12 cellular contexts compared by ENCODE assay signal in the genomic region with DNA sequence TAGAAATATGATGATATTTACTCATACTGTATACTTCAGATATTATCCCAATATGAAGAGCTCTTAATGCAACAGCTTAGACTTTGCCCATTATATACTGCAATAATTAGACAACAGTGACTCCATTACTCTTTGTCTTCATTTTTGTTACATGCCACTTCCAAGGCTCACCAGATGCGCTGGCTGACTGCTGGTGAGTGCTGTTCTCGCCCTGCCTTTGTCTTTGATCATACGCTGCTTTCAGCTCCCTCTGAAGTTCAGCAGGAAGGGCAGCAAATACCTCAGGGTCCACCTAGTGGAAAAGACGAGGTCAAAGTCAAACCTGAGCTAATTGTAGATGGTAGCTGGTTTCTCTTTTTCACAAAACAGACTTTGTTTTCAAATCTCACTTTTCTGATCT.
DNase-seq lines count a peak whose midpoint lies in the region; ATAC-seq, FAIRE-seq and TF ChIP-seq lines count a peak whose summit lies in the region.
"Had no signal": no experiment of that assay in that cellular context is flagged by ENCODE, and none has a peak within 500 bp of the region (broad histone marks: within the 10 kb centered on the region; RNA-seq: fewer than 3 reads in every experiment).

No MANE protein-coding gene starts in this region.

- peaks cover 0 to 15% of the 10 kb centered on the region in 2 donors for H3K4me1 ChIP-seq in kidney (ENCODE audit: control insufficient read depth in 1 of 2, insufficient read depth in 1 of 2, low read depth in 1 of 2, low read length in 2 of 2)
- H3K4me1 ChIP-seq in BE2C, result no peaks in the 10 kb centered on the region
- H3K4me1 ChIP-seq: spleen had no signal

- ATAC-seq in natural killer cell, result no peak
- no peak for ATAC-seq in natural killer cell treated with Interleukin-12 subunit alpha and Interleukin-12 subunit beta and Interleukin-15 and Interleukin-18, amount 100 ng/mL, for 72 hours

- intact Hi-C loops in natural killer cell (cut with micrococcal nuclease) (no loop called here), kidney (cut with DNase I) (no loop called here)

- no peaks in the 10 kb centered on the region for H3K4me1 Mint-ChIP-seq in natural killer cell
- H3K4me1 Mint-ChIP-seq in natural killer cell treated with Interleukin-12 subunit alpha and Interleukin-12 subunit beta and Interleukin-15 and Interleukin-18, amount 100 ng/mL, for 72 hours (ENCODE audit: low read depth in 2 of 2), result peaks cover 0 to 4% of the 10 kb centered on the region in 2 donors

- TF ChIP-seq CTCF in natural killer cell (IDR thresholded peaks at IDR 0.05) (no peak), astrocyte of the cerebellum (IDR thresholded peaks at IDR 0.05; ENCODE audit: low read depth, low read length, missing control alignments) (peak; percentile 23), kidney (IDR thresholded peaks at IDR 0.05; ENCODE audit: borderline replicate concordance, extremely low read depth, insufficient read depth) (peak; percentile 19), BE2C (IDR thresholded peaks at IDR 0.05; ENCODE audit: low read depth, low read length) (no peak)

- FAIRE-seq in kidney (lab: Jason Lieb, UNC), result no peak
- FAIRE-seq: colon had no signal

- no peaks in the 10 kb centered on the region for H3K27me3 ChIP-seq in BE2C
- H3K27me3 ChIP-seq: spleen had no signal

- H3K36me3 ChIP-seq in kidney (ENCODE audit: control insufficient read depth in 1 of 2, insufficient read depth in 2 of 2, low read length in 2 of 2), result peaks cover 38 to 77% of the 10 kb centered on the region in 2 donors
- H3K36me3 ChIP-seq in BE2C, result peaks cover 33% of the 10 kb centered on the region

- no peak overlapping the region for H3K4me3 Mint-ChIP-seq in natural killer cell
- no peak overlapping the region for H3K4me3 Mint-ChIP-seq in natural killer cell treated with Interleukin-12 subunit alpha and Interleukin-12 subunit beta and Interleukin-15 and Interleukin-18, amount 100 ng/mL, for 72 hours
- H3K4me3 Mint-ChIP-seq: immature natural killer cell had no signal

- in situ Hi-C loops in astrocyte of the cerebellum (cut with HindIII; ENCODE audit: low sequenced_read_pairs), result no loop called here

- H3K9me3 ChIP-seq in kidney (ENCODE audit: control insufficient read depth in 1 of 2, low read length in 2 of 2) (no peaks in the 10 kb centered on the region), BE2C (no peaks in the 10 kb centered on the region)
- H3K9me3 ChIP-seq: spleen had no signal

- H3K36me3 Mint-ChIP-seq in natural killer cell, result peaks cover 26% of the 10 kb centered on the region
- peaks cover 37% of the 10 kb centered on the region for H3K36me3 Mint-ChIP-seq in natural killer cell treated with Interleukin-12 subunit alpha and Interleukin-12 subunit beta and Interleukin-15 and Interleukin-18, amount 100 ng/mL, for 72 hours

- H3K4me3 ChIP-seq in astrocyte of the cerebellum (ENCODE audit: low read depth, low read length), result no peak overlapping the region
- H3K4me3 ChIP-seq in kidney (ENCODE audit: low read length in 2 of 2), result peak overlapping the region in 1 of 2 donors; percentile 2
- H3K4me3 ChIP-seq in BE2C (ENCODE audit: low read depth, low read length), result no peak overlapping the region
- H3K4me3 ChIP-seq: spleen had no signal

- no peaks in the 10 kb centered on the region for H3K27me3 Mint-ChIP-seq in natural killer cell (ENCODE audit: low read depth in 2 of 2)
- H3K27me3 Mint-ChIP-seq in natural killer cell treated with Interleukin-12 subunit alpha and Interleukin-12 subunit beta and Interleukin-15 and Interleukin-18, amount 100 ng/mL, for 72 hours, result no peaks in the 10 kb centered on the region

- no peak overlapping the region for H3K9ac ChIP-seq in kidney (ENCODE audit: low read length in 2 of 2)

- H3K27ac Mint-ChIP-seq in natural killer cell, result peak overlapping the region; percentile 11 to 45
- H3K27ac Mint-ChIP-seq in natural killer cell treated with Interleukin-12 subunit alpha and Interleukin-12 subunit beta and Interleukin-15 and Interleukin-18, amount 100 ng/mL, for 72 hours, result no peak overlapping the region

- no peaks in the 10 kb centered on the region for H3K9me3 Mint-ChIP-seq in natural killer cell
- no peaks in the 10 kb centered on the region for H3K9me3 Mint-ChIP-seq in natural killer cell treated with Interleukin-12 subunit alpha and Interleukin-12 subunit beta and Interleukin-15 and Interleukin-18, amount 100 ng/mL, for 72 hours
- H3K9me3 Mint-ChIP-seq: immature natural killer cell had no signal

- DNase-seq in natural killer cell, result no peak
- DNase-seq in natural killer cell treated with Interleukin-12 subunit alpha and Interleukin-12 subunit beta and Interleukin-15 and Interleukin-18, amount 100 ng/mL, for 72 hours (ENCODE audit: low spot score), result no peak
- DNase-seq in astrocyte of the cerebellum (ENCODE audit: low read depth), result no peak
- DNase-seq in kidney, result no peak
- DNase-seq in NCI-H82 treated with DMSO at 0.1 percent for 48 hours (lab: John Stamatoyannopoulos, UW; ENCODE audit: unreplicated experiment), result no peak
- DNase-seq in BE2C, result no peak
- no peak for DNase-seq in midbrain (lab: John Stamatoyannopoulos, UW)
- DNase-seq in stimulated activated CD8-positive, alpha-beta memory T cell treated with anti-CD3 and anti-CD28 coated beads, Interleukin-4, amount 100 ng/mL, for 48 hours, result no peak
- DNase-seq: Calu3, immature natural killer cell, spleen had no signal

- H3K27ac ChIP-seq in kidney (ENCODE audit: low read depth in 2 of 2, low read length in 2 of 2), result no peak overlapping the region
- H3K27ac ChIP-seq: spleen had no signal

Comparison
In these comparisons a context has a peak if more than half of its experiments do, and no peak if none do; other contexts are left out.
1. H3K27ac Mint-ChIP-seq: peak in natural killer cell (2 of 2); none in natural killer cell treated with Interleukin-12 subunit alpha and Interleukin-12 subunit beta and Interleukin-15 and Interleukin-18, amount 100 ng/mL, for 72 hours (0 of 2).
2. CTCF ChIP-seq: peak in astrocyte of the cerebellum (single experiment) and kidney (single experiment); none in natural killer cell (single experiment) and BE2C (single experiment).